Comparison of ENCODE assay signal across 9 cellular contexts in the genomic region with DNA sequence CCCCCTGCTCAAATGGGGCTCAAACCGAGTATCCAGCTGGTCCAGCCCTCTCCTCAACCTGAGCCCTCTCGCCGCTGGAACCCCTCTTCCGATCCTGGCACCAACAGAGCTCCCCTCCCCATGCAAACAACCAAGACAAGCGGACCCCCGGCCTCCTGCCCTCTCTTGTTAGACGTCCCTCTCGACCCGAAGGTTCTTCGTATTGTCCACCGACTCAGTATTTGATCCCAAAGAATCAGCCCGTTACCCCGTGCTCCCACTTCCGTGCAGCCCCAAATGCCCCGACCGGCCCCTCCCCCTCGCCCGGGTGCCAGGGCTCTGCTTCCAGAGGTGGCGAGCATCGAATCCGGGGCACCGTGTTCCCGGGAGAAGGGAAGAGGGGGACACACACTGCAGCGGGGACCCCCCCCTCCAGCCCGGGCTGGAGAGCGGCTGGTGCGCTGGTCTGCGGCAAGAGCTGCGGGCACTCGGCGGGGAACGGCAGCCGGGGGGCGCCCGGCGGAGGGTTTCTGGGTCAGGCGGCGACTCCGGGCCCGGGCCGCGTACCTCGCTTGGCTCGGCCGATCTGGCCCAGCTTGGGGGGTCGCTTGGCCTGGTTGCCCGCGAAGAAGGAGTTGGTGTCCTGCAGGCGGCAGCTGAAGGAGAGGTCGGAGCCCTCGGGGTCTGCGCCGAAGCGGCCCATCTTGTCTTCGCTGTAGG. TPM values are rescaled to one million over a fixed set of nuclear protein-coding genes. Genes with fewer than 3 reads are reported as not detected.
DNase-seq lines count a peak whose midpoint lies in the region; ATAC-seq, FAIRE-seq and TF ChIP-seq lines count a peak whose summit lies in the region.
"Had no signal": no experiment of that assay in that cellular context is flagged by ENCODE, and none has a peak within 500 bp of the region (broad histone marks: within the 10 kb centered on the region; RNA-seq: fewer than 3 reads in every experiment).

No MANE protein-coding gene starts in this region.

- no peak for FAIRE-seq in GM12878 (lab: Jason Lieb, UNC)
- no peak for FAIRE-seq in GM12891 (lab: Jason Lieb, UNC)

- no peaks in the 10 kb centered on the region for H3K9me3 ChIP-seq in GM12878 (replicated peaks; ENCODE audit: control insufficient read depth, insufficient read depth, low read length)

- H3K36me3 Mint-ChIP-seq in naive B cell, result peaks cover 0 to 13% of the 10 kb centered on the region in 2 donors

- H3K4me1 Mint-ChIP-seq in naive B cell, result peaks cover 22 to 28% (median 24%) of the 10 kb centered on the region in 3 donors

- intact Hi-C loops in GM12878 (cut with micrococcal nuclease; ENCODE audit: unreplicated experiment), result no loop called here

- peaks cover 0 to 3% (median 0%) of the 10 kb centered on the region in 7 donors for H3K9me3 Mint-ChIP-seq in naive B cell

- peaks cover 39 to 52% (median 44%) of the 10 kb centered on the region in 3 donors for H3K27me3 Mint-ChIP-seq in naive B cell

- no peak overlapping the region for H3K9ac ChIP-seq in GM12878 (ENCODE audit: control insufficient read depth, insufficient read depth, low read length)

- in situ Hi-C loops in GM12878 (cut with MboI), result no loop called here

- no TSS peak for BruUV-seq in GM12878 (replicated peaks; lab: Mats Ljungman, UMichigan)

- POLR2A ChIA-PET in GM12878 (lab: Charles Lee), result interaction anchor here (0.6 kb wide), 1 partner anchor 355 kb away, joined by 3 read pairs; no protein-coding TSS in a partner anchor

- H3K4me3 ChIP-seq in Jurkat, Clone E6-1 (ENCODE audit: low read length), result peak overlapping the region; percentile 57
- peak overlapping the region; percentile 55; the same call in 1 of the 2 replicates for H3K4me3 ChIP-seq in GM12878

- no peak overlapping the region for H3K27ac Mint-ChIP-seq in naive B cell

- SMC1A ChIA-PET in GM12878 (lab: Charles Lee; ENCODE audit: uncharacterized antibody, unreplicated experiment), result no interaction called here

- peak overlapping the region; percentile 64 for H3K4me2 ChIP-seq in GM12878 (ENCODE audit: control insufficient read depth, insufficient read depth)

- peak overlapping the region; percentile 12; the same call in 1 of the 2 replicates for H2AFZ ChIP-seq in GM12878 (ENCODE audit: control insufficient read depth, low read depth, low read length)

- RAD21 ChIA-PET in GM12878 (lab: Charles Lee; ENCODE audit: unreplicated experiment), result no interaction called here

- DNase-seq in COR-L47 (lab: John Stamatoyannopoulos, UW) (peak; percentile 33), GM12878 (ENCODE audit: low read depth, low spot score) (no peak), naive B cell (no peak), GM12891 (ENCODE audit: insufficient read length, low spot score) (no peak), DMS114 treated with DMSO at 0.1 percent for 48 hours (lab: John Stamatoyannopoulos, UW; ENCODE audit: unreplicated experiment) (no peak)
- no peak for DNase-seq in Jurkat, Clone E6-1 (ENCODE audit: low read depth, low spot score)
- DNase-seq in effector CD8-positive, alpha-beta T cell (lab: John Stamatoyannopoulos, UW), result no peak

- no peaks in the 10 kb centered on the region for H3K79me2 ChIP-seq in GM12878 (ENCODE audit: control insufficient read depth, insufficient read depth, low read length)

- ATAC-seq in GM12878 (no peak; the same call in 2 of the 3 replicates), naive B cell (ENCODE audit: low read depth in 2 of 2) (no peak), GM18907 (IDR thresholded peaks at IDR 0.05; ENCODE audit: unreplicated experiment) (no peak)

- no peaks in the 10 kb centered on the region for H4K20me1 ChIP-seq in GM12878 (ENCODE audit: control insufficient read depth, insufficient read depth)

- no peak for TF ChIP-seq EP300 in GM12878 (IDR thresholded peaks at IDR 0.05; ENCODE audit: borderline replicate concordance in 1 of 2, control insufficient read depth in 1 of 2, low read depth in 2 of 2, low read length in 2 of 2)

- peak overlapping the region; percentile 69 to 90 (median 82) for H3K4me3 Mint-ChIP-seq in naive B cell

- no peak for TF ChIP-seq POLR2A in GM12878 (IDR thresholded peaks at IDR 0.05; ENCODE audit: low read depth, low read length)
- TF ChIP-seq POLR2A in GM12891 (IDR thresholded peaks at IDR 0.05; ENCODE audit: low read depth, low read length), result no peak

- 0 out of 2 replicates have a peak, but pooled peaks cover 4% of the 10 kb centered on the region for H3K4me1 ChIP-seq in GM12878 (ENCODE audit: control insufficient read depth, insufficient read depth, low read length)

- peaks cover 2 to 11% of the 10 kb centered on the region in 2 experiments for H3K27me3 ChIP-seq in GM12878 (replicated peaks in 1 of 2; ENCODE audit: control insufficient read depth in 2 of 2, insufficient read depth in 2 of 2, low read length in 1 of 2)

- WGBS in GM12878 (ENCODE audit: insufficient coverage, insufficient replicate concordance, low lambda C conversion rate, missing lambda C conversion rate), result 4% methylated on average over 44 of the region's 55 CpGs

- H3K36me3 ChIP-seq in GM12878 (ENCODE audit: control insufficient read depth in 2 of 2, insufficient read depth in 2 of 2, low read length in 1 of 2), result no peaks in the 10 kb centered on the region

- CTCF ChIA-PET in GM12878 (lab: Yijun Ruan, JAX), result interaction anchor here (1.1 kb wide), 1 partner anchor 11 kb away, joined by 5 read pairs; a partner anchor contains a TSS

- TF ChIP-seq RAD21 in GM12878 (IDR thresholded peaks at IDR 0.05; ENCODE audit: insufficient read depth, low read depth, low read length), result no peak

- no peak for TF ChIP-seq CTCF in GM12878 (IDR thresholded peaks at IDR 0.05 in 2 of 3, conservative IDR thresholded peaks at IDR 0.05 in 1 of 3; ENCODE audit: control insufficient read depth in 2 of 3, extremely low read depth in 1 of 3, insufficient read depth in 1 of 3, low read depth in 3 of 3, low read length in 3 of 3)

- H3K27ac ChIP-seq in GM12878 (ENCODE audit: control insufficient read depth, insufficient read depth), result no peak overlapping the region

RNA-seq across cellular contexts. Expression of a gene that starts 0.6 kb away (rescaled TPM):
- polyA plus RNA-seq in Jurkat, Clone E6-1 (2012; ENCODE audit: insufficient read depth, insufficient read length), result 7.0 TPM
- total RNA-seq in GM12878 (2013; cell fraction: nucleolus; rRNA removed), result 0.37 TPM in 1 of 2 replicates, not detected in the other
- total RNA-seq in GM12878 (2014; rRNA removed), result 0.56 and 0.76 TPM in 2 replicates
- 0.32 and 0.45 TPM in 2 replicates for total RNA-seq in GM12878 (2014; rRNA removed; fragmentation: Illumina TruSeq; extraction: Trizol)
- 1.4 and 1.9 TPM in 2 replicates for total RNA-seq in GM12878 (2021)
- polyA plus RNA-seq in GM12878 (2011; ENCODE audit: low read depth), result 0.28 TPM
- polyA plus RNA-seq in GM12878 (2011; rRNA removed), result 0.16 TPM in 1 of 2 replicates, not detected in the other
- 0.28 and 0.35 TPM in 2 replicates for polyA plus RNA-seq in GM12878 (2011; cell fraction: cytosol; rRNA removed)
- 0.16 and 0.63 TPM in 2 replicates for polyA plus RNA-seq in GM12878 (2011; cell fraction: nucleus; rRNA removed)
- 0.15 and 0.22 TPM in 2 replicates for polyA plus RNA-seq in GM12878 (2012)
- polyA plus RNA-seq in GM12878 (2014; fragmentation: Illumina TruSeq; extraction: Trizol), result 0.17 and 0.90 TPM in 2 replicates
- polyA plus RNA-seq in GM12878 (2014; fragmentation: Nextera tagmentation; extraction: Ambion mirVana), result under 1 TPM; 0.06 to 0.24 TPM
- polyA plus RNA-seq in GM12878 (2014; rRNA removed), result 0.88 and 1.1 TPM in 2 replicates
- under 1 TPM in 1 of 2 experiments, not detected in 1; 0.11 TPM for polyA plus RNA-seq in GM12878 (2016; fragmentation: Nextera tagmentation; extraction: Ambion mirVana)
- 0.22 and 0.77 TPM in 2 replicates for polyA minus RNA-seq in GM12878 (2011; rRNA and poly(A)+ RNA removed)
- not detected in 2 replicates for polyA minus RNA-seq in GM12878 (2011; cell fraction: cytosol; rRNA and poly(A)+ RNA removed)
- polyA minus RNA-seq in GM12878 (2011; cell fraction: nucleus; rRNA and poly(A)+ RNA removed), result 0.24 and 1.5 TPM in 2 replicates
- not detected for polyA plus RNA-seq in naive B cell (ENCODE audit: low read depth in 6 of 6)
- not detected for polyA plus RNA-seq in GM12891 (2012; ENCODE audit: low read depth, missing spikeins)

RNA-seq across cellular contexts. Expression of a gene that starts 11.2 kb away (rescaled TPM):
- polyA plus RNA-seq in Jurkat, Clone E6-1 (2012; ENCODE audit: insufficient read depth, insufficient read length), result 18.2 TPM
- total RNA-seq in GM12878 (2013; cell fraction: nucleolus; rRNA removed), result 3.7 and 3.8 TPM in 2 replicates
- total RNA-seq in GM12878 (2014; rRNA removed) (17.8 and 19.2 TPM in 2 replicates), GM12878 (2014; rRNA removed; fragmentation: Illumina TruSeq; extraction: Trizol) (7.8 and 8.8 TPM in 2 replicates), GM12878 (2021) (10.2 and 11.9 TPM in 2 replicates)
- 2.5 TPM for polyA plus RNA-seq in GM12878 (2011; ENCODE audit: low read depth)
- polyA plus RNA-seq in GM12878 (2011; rRNA removed) (5.0 and 9.4 TPM in 2 replicates), GM12878 (2014; fragmentation: Illumina TruSeq; extraction: Trizol) (3.3 and 7.5 TPM in 2 replicates), GM12878 (2014; fragmentation: Nextera tagmentation; extraction: Ambion mirVana) (10 to 100 TPM; 18.7 to 19.2 TPM), GM12878 (2014; rRNA removed) (18.7 and 19.6 TPM in 2 replicates), GM12878 (2016; fragmentation: Nextera tagmentation; extraction: Ambion mirVana) (10 to 100 TPM; 23.3 to 26.8 TPM), naive B cell (ENCODE audit: low read depth in 6 of 6) (1 to 10 TPM; 2.1 to 4.3 (median 2.4) TPM)
- polyA plus RNA-seq in GM12878 (2011; cell fraction: cytosol; rRNA removed), result 22.1 and 24.4 TPM in 2 replicates
- 10.5 and 11.1 TPM in 2 replicates for polyA plus RNA-seq in GM12878 (2011; cell fraction: nucleus; rRNA removed)
- 6.1 and 6.7 TPM in 2 replicates for polyA plus RNA-seq in GM12878 (2012)
- polyA minus RNA-seq in GM12878 (2011; rRNA and poly(A)+ RNA removed), result 9.7 and 14.3 TPM in 2 replicates
- 3.7 and 4.8 TPM in 2 replicates for polyA minus RNA-seq in GM12878 (2011; cell fraction: cytosol; rRNA and poly(A)+ RNA removed)
- 4.1 and 5.2 TPM in 2 replicates for polyA minus RNA-seq in GM12878 (2011; cell fraction: nucleus; rRNA and poly(A)+ RNA removed)
- 5.7 TPM for polyA plus RNA-seq in GM12891 (2012; ENCODE audit: low read depth, missing spikeins)

RNA-seq across cellular contexts. Expression of a gene that starts 12.0 kb away (rescaled TPM):
- polyA plus RNA-seq in Jurkat, Clone E6-1 (2012; ENCODE audit: insufficient read depth, insufficient read length), result 77.9 TPM
- 59.6 and 62.8 TPM in 2 replicates for total RNA-seq in GM12878 (2013; cell fraction: nucleolus; rRNA removed)
- total RNA-seq in GM12878 (2014; rRNA removed) (39.6 and 47.5 TPM in 2 replicates), GM12878 (2014; rRNA removed; fragmentation: Illumina TruSeq; extraction: Trizol) (20.9 and 21.2 TPM in 2 replicates), GM12878 (2021) (44.5 and 44.9 TPM in 2 replicates)
- polyA plus RNA-seq in GM12878 (2011; ENCODE audit: low read depth), result 26.6 TPM
- polyA plus RNA-seq in GM12878 (2011; rRNA removed) (15.8 and 29.0 TPM in 2 replicates), GM12878 (2014; fragmentation: Illumina TruSeq; extraction: Trizol) (25.5 and 36.0 TPM in 2 replicates), GM12878 (2014; fragmentation: Nextera tagmentation; extraction: Ambion mirVana) (10 to 100 TPM; 13.6 to 16.0 TPM), GM12878 (2014; rRNA removed) (42.9 and 45.1 TPM in 2 replicates), GM12878 (2016; fragmentation: Nextera tagmentation; extraction: Ambion mirVana) (10 to 100 TPM; 82.9 to 84.7 TPM), naive B cell (ENCODE audit: low read depth in 6 of 6) (10 to 100 TPM; 33.9 to 57.3 (median 39.1) TPM)
- 54.5 and 60.6 TPM in 2 replicates for polyA plus RNA-seq in GM12878 (2011; cell fraction: cytosol; rRNA removed)
- 70.1 and 85.0 TPM in 2 replicates for polyA plus RNA-seq in GM12878 (2011; cell fraction: nucleus; rRNA removed)
- 38.4 and 41.0 TPM in 2 replicates for polyA plus RNA-seq in GM12878 (2012)
- 94.2 and 111 TPM in 2 replicates for polyA minus RNA-seq in GM12878 (2011; rRNA and poly(A)+ RNA removed)
- polyA minus RNA-seq in GM12878 (2011; cell fraction: cytosol; rRNA and poly(A)+ RNA removed), result 22.0 and 29.8 TPM in 2 replicates
- 54.0 and 65.6 TPM in 2 replicates for polyA minus RNA-seq in GM12878 (2011; cell fraction: nucleus; rRNA and poly(A)+ RNA removed)
- polyA plus RNA-seq in GM12891 (2012; ENCODE audit: low read depth, missing spikeins), result 29.7 TPM

RNA-seq across cellular contexts. Expression of a gene that starts 15.1 kb away (rescaled TPM):
- polyA plus RNA-seq in Jurkat, Clone E6-1 (2012; ENCODE audit: insufficient read depth, insufficient read length), result not detected
- total RNA-seq in GM12878 (2013; cell fraction: nucleolus; rRNA removed), result not detected in 2 replicates
- total RNA-seq in GM12878 (2014; rRNA removed), result not detected in 2 replicates
- total RNA-seq in GM12878 (2014; rRNA removed; fragmentation: Illumina TruSeq; extraction: Trizol), result not detected in 2 replicates
- not detected in 2 replicates for total RNA-seq in GM12878 (2021)
- not detected for polyA plus RNA-seq in GM12878 (2011; ENCODE audit: low read depth)
- polyA plus RNA-seq in GM12878 (2011; rRNA removed), result not detected in 2 replicates
- polyA plus RNA-seq in GM12878 (2011; cell fraction: cytosol; rRNA removed), result not detected in 2 replicates
- polyA plus RNA-seq in GM12878 (2011; cell fraction: nucleus; rRNA removed), result not detected in 2 replicates
- polyA plus RNA-seq in GM12878 (2012), result not detected in 2 replicates
- not detected in 2 replicates for polyA plus RNA-seq in GM12878 (2014; fragmentation: Illumina TruSeq; extraction: Trizol)
- polyA plus RNA-seq in GM12878 (2014; fragmentation: Nextera tagmentation; extraction: Ambion mirVana), result not detected
- polyA plus RNA-seq in GM12878 (2014; rRNA removed), result not detected in 2 replicates
- not detected for polyA plus RNA-seq in GM12878 (2016; fragmentation: Nextera tagmentation; extraction: Ambion mirVana)
- not detected in 2 replicates for polyA minus RNA-seq in GM12878 (2011; rRNA and poly(A)+ RNA removed)
- not detected in 2 replicates for polyA minus RNA-seq in GM12878 (2011; cell fraction: cytosol; rRNA and poly(A)+ RNA removed)
- not detected in 2 replicates for polyA minus RNA-seq in GM12878 (2011; cell fraction: nucleus; rRNA and poly(A)+ RNA removed)
- not detected for polyA plus RNA-seq in naive B cell (ENCODE audit: low read depth in 6 of 6)
- polyA plus RNA-seq in GM12891 (2012; ENCODE audit: low read depth, missing spikeins), result not detected
- total RNA-seq: renal cortical epithelial cell had no signal

RNA-seq across cellular contexts. Expression of a gene that starts 31.3 kb away (rescaled TPM):
- polyA plus RNA-seq in Jurkat, Clone E6-1 (2012; ENCODE audit: insufficient read depth, insufficient read length), result 3.1 TPM
- not detected in 2 replicates for total RNA-seq in GM12878 (2013; cell fraction: nucleolus; rRNA removed)
- total RNA-seq in GM12878 (2014; rRNA removed) (not detected in 2 replicates), GM12878 (2014; rRNA removed; fragmentation: Illumina TruSeq; extraction: Trizol) (not detected in 2 replicates), GM12878 (2021) (not detected in 2 replicates)
- not detected for polyA plus RNA-seq in GM12878 (2011; ENCODE audit: low read depth)
- polyA plus RNA-seq in GM12878 (2011; rRNA removed) (0.03 TPM in 1 of 2 replicates, not detected in the other), GM12878 (2014; fragmentation: Illumina TruSeq; extraction: Trizol) (not detected in 2 replicates), GM12878 (2014; fragmentation: Nextera tagmentation; extraction: Ambion mirVana) (not detected), GM12878 (2014; rRNA removed) (not detected in 2 replicates), GM12878 (2016; fragmentation: Nextera tagmentation; extraction: Ambion mirVana) (under 1 TPM in 1 of 2 experiments, not detected in 1; 0.09 TPM), naive B cell (ENCODE audit: low read depth in 6 of 6) (not detected)
- 0.03 TPM in 1 of 2 replicates, not detected in the other for polyA plus RNA-seq in GM12878 (2011; cell fraction: cytosol; rRNA removed)
- 0.64 and 1.1 TPM in 2 replicates for polyA plus RNA-seq in GM12878 (2011; cell fraction: nucleus; rRNA removed)
- 0.08 TPM in 1 of 2 replicates, not detected in the other for polyA plus RNA-seq in GM12878 (2012)
- not detected in 2 replicates for polyA minus RNA-seq in GM12878 (2011; rRNA and poly(A)+ RNA removed)
- polyA minus RNA-seq in GM12878 (2011; cell fraction: cytosol; rRNA and poly(A)+ RNA removed), result not detected in 2 replicates
- 0.38 TPM in 1 of 2 replicates, not detected in the other for polyA minus RNA-seq in GM12878 (2011; cell fraction: nucleus; rRNA and poly(A)+ RNA removed)
- polyA plus RNA-seq in GM12891 (2012; ENCODE audit: low read depth, missing spikeins), result 0.08 TPM
